In genomic region chr16:9046667-9047055, GRCh38 we compare ENCODE assay signal across 22 cellular contexts. TPM values are rescaled to one million over a fixed set of nuclear protein-coding genes. Genes with fewer than 3 reads are reported as not detected.
DNase-seq lines count a peak whose midpoint lies in the region; ATAC-seq, FAIRE-seq and TF ChIP-seq lines count a peak whose summit lies in the region.
"Had no signal": no experiment of that assay in that cellular context is flagged by ENCODE, and none has a peak within 500 bp of the region (broad histone marks: within the 10 kb centered on the region; RNA-seq: fewer than 3 reads in every experiment).

No MANE protein-coding gene starts in this region.

- no peak overlapping the region for H2AFZ ChIP-seq in GM12878 (ENCODE audit: control insufficient read depth, low read depth, low read length)
- H2AFZ ChIP-seq: GM23248 had no signal

- H3K9me3 ChIP-seq in Panc1 (ENCODE audit: control insufficient read depth, insufficient read depth, low read depth, low read length) (no peaks in the 10 kb centered on the region; the same call in 1 of the 2 replicates), GM12878 (replicated peaks; ENCODE audit: control insufficient read depth, insufficient read depth, low read length) (peaks cover 2% of the 10 kb centered on the region; the same call in 2 of the 3 replicates), thoracic aorta (no peaks in the 10 kb centered on the region)

- TF ChIP-seq EP300 in GM12878 (IDR thresholded peaks at IDR 0.05; ENCODE audit: borderline replicate concordance in 1 of 2, control insufficient read depth in 1 of 2, low read depth in 2 of 2, low read length in 2 of 2), result no peak

- no peaks in the 10 kb centered on the region for H4K20me1 ChIP-seq in GM12878 (ENCODE audit: control insufficient read depth, insufficient read depth)
- H4K20me1 ChIP-seq: BLaER1 had no signal

- H3K27me3 Mint-ChIP-seq in activated naive CD4-positive, alpha-beta T cell treated with anti-CD3 and anti-CD28 coated beads, Interleukin-2, amount 50 U/mL, for 24 hours, result no peaks in the 10 kb centered on the region
- H3K27me3 Mint-ChIP-seq in activated naive CD4-positive, alpha-beta T cell treated with anti-CD3 and anti-CD28 coated beads for 36 hours (ENCODE audit: low read depth), result no peaks in the 10 kb centered on the region
- H3K27me3 Mint-ChIP-seq in activated CD8-positive, alpha-beta T cell treated with anti-CD3 and anti-CD28 coated beads, Interleukin-2, amount 10 ng/mL, durations not matched to agents 7 days and 5 days (ENCODE audit: low read depth), result no peaks in the 10 kb centered on the region

- TF ChIP-seq CTCF in Panc1 (IDR thresholded peaks at IDR 0.05) (no peak), GM12878 (IDR thresholded peaks at IDR 0.05 in 2 of 3, conservative IDR thresholded peaks at IDR 0.05 in 1 of 3; ENCODE audit: control insufficient read depth in 2 of 3, extremely low read depth in 1 of 3, insufficient read depth in 1 of 3, low read depth in 3 of 3, low read length in 3 of 3) (no peak), thoracic aorta (IDR thresholded peaks at IDR 0.05) (no peak)

- H3K79me2 ChIP-seq in GM12878 (ENCODE audit: control insufficient read depth, insufficient read depth, low read length), result no peaks in the 10 kb centered on the region

- no peak for ATAC-seq in Panc1
- no peak for ATAC-seq in GM12878
- ATAC-seq in thoracic aorta (ENCODE audit: insufficient number of reproducible peaks, low FRiP score, low read depth), result no peak
- ATAC-seq in activated CD8-positive, alpha-beta T cell treated with anti-CD3 and anti-CD28 coated beads, Interleukin-2, amount 10 ng/mL, durations not matched to agents 7 days and 5 days, result no peak
- ATAC-seq in GM21786 (IDR thresholded peaks at IDR 0.05; ENCODE audit: unreplicated experiment), result no peak

- WGBS in GM12878 (ENCODE audit: insufficient coverage, insufficient replicate concordance, low lambda C conversion rate, missing lambda C conversion rate), result 55% methylated on average over 1 of the region's 1 CpG

- peak; percentile 78 for FAIRE-seq in GM12878 (lab: Jason Lieb, UNC)
- FAIRE-seq: G401.6, HTR-8/SVneo had no signal

- H3K27ac ChIP-seq in Panc1 (ENCODE audit: low read length), result peak overlapping the region; percentile 94
- H3K27ac ChIP-seq in GM12878 (ENCODE audit: control insufficient read depth, insufficient read depth), result no peak overlapping the region; the same call in 1 of the 2 replicates
- H3K27ac ChIP-seq in thoracic aorta, result peak overlapping the region; percentile 50 to 96
- H3K27ac ChIP-seq: BLaER1, HL-60, SJCRH30 had no signal

- DNase-seq in activated naive CD4-positive, alpha-beta T cell treated with anti-CD3 and anti-CD28 coated beads for 36 hours, result no peak
- DNase-seq in Panc1 (ENCODE audit: low read depth, low spot score), result no peak
- no peak for DNase-seq in GM12878 (ENCODE audit: low read depth, low spot score)
- no peak for DNase-seq in thoracic aorta (ENCODE audit: low spot score)
- DNase-seq in cerebellar nuclear complex (lab: John Stamatoyannopoulos, UW), result no peak
- DNase-seq in activated CD8-positive, alpha-beta T cell treated with anti-CD3 and anti-CD28 coated beads, Interleukin-2, amount 10 ng/mL, durations not matched to agents 7 days and 5 days, result no peak
- DNase-seq: DND-41, GM23248, KBM-7, NCI-H1436 treated with DMSO at 0.1 percent for 48 hours, NCI-H2029 treated with DMSO at 0.1 percent for 48 hours, NCI-H2171 treated with DMSO at 0.1 percent for 48 hours, NCI-H446 treated with DMSO at 0.1 percent for 48 hours, NCI-H748 treated with DMSO at 0.1 percent for 48 hours, OCI-M1, SJCRH30 had no signal

- peaks cover 3% of the 10 kb centered on the region for H3K36me3 Mint-ChIP-seq in activated naive CD4-positive, alpha-beta T cell treated with anti-CD3 and anti-CD28 coated beads, Interleukin-2, amount 50 U/mL, for 24 hours
- peaks cover 4% of the 10 kb centered on the region for H3K36me3 Mint-ChIP-seq in activated naive CD4-positive, alpha-beta T cell treated with anti-CD3 and anti-CD28 coated beads for 36 hours (ENCODE audit: low read depth)
- H3K36me3 Mint-ChIP-seq in activated CD8-positive, alpha-beta T cell treated with anti-CD3 and anti-CD28 coated beads, Interleukin-2, amount 10 ng/mL, durations not matched to agents 7 days and 5 days (ENCODE audit: low read depth), result no peaks in the 10 kb centered on the region

- H3K9me3 Mint-ChIP-seq in activated naive CD4-positive, alpha-beta T cell treated with anti-CD3 and anti-CD28 coated beads, Interleukin-2, amount 50 U/mL, for 24 hours, result peaks cover 13% of the 10 kb centered on the region
- H3K9me3 Mint-ChIP-seq in activated naive CD4-positive, alpha-beta T cell treated with anti-CD3 and anti-CD28 coated beads for 36 hours, result peaks cover 13% of the 10 kb centered on the region
- H3K9me3 Mint-ChIP-seq in activated CD8-positive, alpha-beta T cell treated with anti-CD3 and anti-CD28 coated beads, Interleukin-2, amount 10 ng/mL, durations not matched to agents 7 days and 5 days (ENCODE audit: insufficient read depth), result peaks cover 3% of the 10 kb centered on the region

- H3K4me3 Mint-ChIP-seq in activated naive CD4-positive, alpha-beta T cell treated with anti-CD3 and anti-CD28 coated beads, Interleukin-2, amount 50 U/mL, for 24 hours, result no peak overlapping the region
- no peak overlapping the region for H3K4me3 Mint-ChIP-seq in activated naive CD4-positive, alpha-beta T cell treated with anti-CD3 and anti-CD28 coated beads for 36 hours
- no peak overlapping the region for H3K4me3 Mint-ChIP-seq in activated CD8-positive, alpha-beta T cell treated with anti-CD3 and anti-CD28 coated beads, Interleukin-2, amount 10 ng/mL, durations not matched to agents 7 days and 5 days

- no peak overlapping the region for H3K9ac ChIP-seq in GM12878 (ENCODE audit: control insufficient read depth, insufficient read depth, low read length)
- H3K9ac ChIP-seq: BLaER1 had no signal

- H3K4me2 ChIP-seq in GM12878 (ENCODE audit: control insufficient read depth, insufficient read depth), result peak overlapping the region; percentile 19; the same call in 1 of the 2 replicates

- CTCF ChIA-PET in activated naive CD4-positive, alpha-beta T cell treated with anti-CD3 and anti-CD28 coated beads for 36 hours (lab: Charles Lee), result interaction anchor here (0.6 to 1.8 kb wide), 3 partner anchors 13 to 46 kb away, joined by 3 to 16 read pairs (median 5); no protein-coding TSS in a partner anchor
- CTCF ChIA-PET in Panc1 (lab: Charles Lee) (interaction anchor here (2.0 kb wide), 1 partner anchor 38 kb away, joined by 10 read pairs; no protein-coding TSS in a partner anchor), GM12878 (lab: Yijun Ruan, JAX) (interaction anchor here (0.7 to 2.0 kb wide), 5 partner anchors 13 to 111 kb away, joined by 3 to 8 read pairs (median 4); no protein-coding TSS in a partner anchor)
- CTCF ChIA-PET in activated CD8-positive, alpha-beta T cell treated with anti-CD3 and anti-CD28 coated beads, Interleukin-2, amount 10 ng/mL, durations not matched to agents 7 days and 5 days (lab: Charles Lee), result interaction anchor here (2.1 kb wide), 1 partner anchor 38 kb away, joined by 6 read pairs; no protein-coding TSS in a partner anchor

- peak overlapping the region; percentile 88 for H3K27ac Mint-ChIP-seq in activated naive CD4-positive, alpha-beta T cell treated with anti-CD3 and anti-CD28 coated beads, Interleukin-2, amount 50 U/mL, for 24 hours
- no peak overlapping the region for H3K27ac Mint-ChIP-seq in activated naive CD4-positive, alpha-beta T cell treated with anti-CD3 and anti-CD28 coated beads for 36 hours
- H3K27ac Mint-ChIP-seq in activated CD8-positive, alpha-beta T cell treated with anti-CD3 and anti-CD28 coated beads, Interleukin-2, amount 10 ng/mL, durations not matched to agents 7 days and 5 days, result no peak overlapping the region

- H3K27me3 ChIP-seq in Panc1 (ENCODE audit: control insufficient read depth, insufficient read depth, low read length), result no peaks in the 10 kb centered on the region
- H3K27me3 ChIP-seq in GM12878 (replicated peaks in 1 of 2; ENCODE audit: control insufficient read depth in 2 of 2, insufficient read depth in 2 of 2, low read length in 1 of 2), result no peaks in the 10 kb centered on the region
- no peaks in the 10 kb centered on the region for H3K27me3 ChIP-seq in thoracic aorta (replicated peaks; ENCODE audit: insufficient read depth)
- H3K27me3 ChIP-seq: BLaER1, SJCRH30 had no signal

- POLR2A ChIA-PET in Panc1 (lab: Charles Lee) (interaction anchor here (0.6 kb wide), 1 partner anchor 1212 kb away, joined by 4 read pairs; no protein-coding TSS in a partner anchor), GM12878 (lab: Charles Lee) (interaction anchor here (1.4 kb wide), 1 partner anchor 46 kb away, joined by 5 read pairs; no protein-coding TSS in a partner anchor)
- POLR2A ChIA-PET in activated CD8-positive, alpha-beta T cell treated with anti-CD3 and anti-CD28 coated beads, Interleukin-2, amount 10 ng/mL, durations not matched to agents 7 days and 5 days (lab: Charles Lee), result no interaction called here

- TF ChIP-seq POLR2A in GM12878 (IDR thresholded peaks at IDR 0.05; ENCODE audit: low read depth, low read length), result no peak

- in situ Hi-C loops in Panc1 (cut with HindIII; ENCODE audit: low pct_unique_long_range_greater_than_20kb, low sequenced_read_pairs) (no loop called here), GM12878 (cut with MboI) (no loop called here)

- H3K36me3 ChIP-seq in Panc1 (ENCODE audit: control insufficient read depth, insufficient read depth, low read length) (no peaks in the 10 kb centered on the region), GM12878 (ENCODE audit: control insufficient read depth in 2 of 2, insufficient read depth in 2 of 2, low read length in 1 of 2) (no peaks in the 10 kb centered on the region), thoracic aorta (no peaks in the 10 kb centered on the region)
- H3K36me3 ChIP-seq: BLaER1, SJCRH30 had no signal

- H3K4me1 ChIP-seq in Panc1 (ENCODE audit: control insufficient read depth, insufficient read depth, low read length), result peaks cover 28% of the 10 kb centered on the region
- H3K4me1 ChIP-seq in GM12878 (ENCODE audit: control insufficient read depth, insufficient read depth, low read length), result peaks cover 23% of the 10 kb centered on the region
- peaks cover 10 to 22% of the 10 kb centered on the region in 2 donors for H3K4me1 ChIP-seq in thoracic aorta (ENCODE audit: control insufficient read depth in 1 of 2, low read depth in 2 of 2)

- H3K4me3 ChIP-seq in Panc1 (ENCODE audit: low read depth in 2 of 2, low read length in 2 of 2) (no peak overlapping the region), GM12878 (no peak overlapping the region), thoracic aorta (no peak overlapping the region)
- H3K4me3 ChIP-seq: BLaER1, GM23248, SJCRH30 had no signal

- no peak for TF ChIP-seq RAD21 in GM12878 (IDR thresholded peaks at IDR 0.05; ENCODE audit: insufficient read depth, low read depth, low read length)

- BruUV-seq in Panc1 (replicated peaks; lab: Mats Ljungman, UMichigan) (no TSS peak), GM12878 (replicated peaks; lab: Mats Ljungman, UMichigan) (no TSS peak)

- RAD21 ChIA-PET in GM12878 (lab: Charles Lee; ENCODE audit: unreplicated experiment), result interaction anchor here (1.3 to 2.2 kb wide), 3 partner anchors 10 to 45 kb away, joined by 4 to 10 read pairs (median 5); partner anchors contain the start of gene HAPSTR1

- SMC1A ChIA-PET in GM12878 (lab: Charles Lee; ENCODE audit: uncharacterized antibody, unreplicated experiment), result interaction anchor here (0.7 to 2.9 kb wide), 12 partner anchors 22 to 146 kb away, joined by 3 to 10 read pairs (median 4); no protein-coding TSS in a partner anchor

- intact Hi-C loops in activated naive CD4-positive, alpha-beta T cell treated with anti-CD3 and anti-CD28 coated beads for 36 hours (cut with micrococcal nuclease), result loop anchor here (5.0 kb wide), 2 partner anchors 46 to 84 kb away; partner anchors contain the start of genes HAPSTR1 and USP7
- intact Hi-C loops in Panc1 (cut with micrococcal nuclease; ENCODE audit: unreplicated experiment) (no loop called here), GM12878 (cut with micrococcal nuclease; ENCODE audit: unreplicated experiment) (no loop called here)

- H3K4me1 Mint-ChIP-seq in activated naive CD4-positive, alpha-beta T cell treated with anti-CD3 and anti-CD28 coated beads, Interleukin-2, amount 50 U/mL, for 24 hours, result peaks cover 31% of the 10 kb centered on the region
- H3K4me1 Mint-ChIP-seq in activated naive CD4-positive, alpha-beta T cell treated with anti-CD3 and anti-CD28 coated beads for 36 hours (ENCODE audit: low read depth), result peaks cover 32% of the 10 kb centered on the region
- peaks cover 20% of the 10 kb centered on the region for H3K4me1 Mint-ChIP-seq in activated CD8-positive, alpha-beta T cell treated with anti-CD3 and anti-CD28 coated beads, Interleukin-2, amount 10 ng/mL, durations not matched to agents 7 days and 5 days (ENCODE audit: low read depth)

RNA-seq across cellular contexts. Expression of gene HAPSTR1, which starts 44.8 kb away (rescaled TPM):
- 10 to 100 TPM; 41.2 to 42.6 TPM for total RNA-seq in activated naive CD4-positive, alpha-beta T cell treated with anti-CD3 and anti-CD28 coated beads for 36 hours
- total RNA-seq in Panc1 (2021; ENCODE audit: unreplicated experiment), result 49.9 TPM
- polyA plus RNA-seq in Panc1 (2012; ENCODE audit: insufficient read length), result 15.7 TPM
- total RNA-seq in GM12878 (2013; cell fraction: nucleolus; rRNA removed), result 114 and 120 TPM in 2 replicates
- 37.5 and 43.6 TPM in 2 replicates for total RNA-seq in GM12878 (2014; rRNA removed)
- total RNA-seq in GM12878 (2014; rRNA removed; fragmentation: Illumina TruSeq; extraction: Trizol), result 36.4 and 37.2 TPM in 2 replicates
- total RNA-seq in GM12878 (2021), result 50.3 and 52.5 TPM in 2 replicates
- 15.6 TPM for polyA plus RNA-seq in GM12878 (2011; ENCODE audit: low read depth)
- 32.5 and 43.1 TPM in 2 replicates for polyA plus RNA-seq in GM12878 (2011; rRNA removed)
- 13.9 and 20.3 TPM in 2 replicates for polyA plus RNA-seq in GM12878 (2011; cell fraction: cytosol; rRNA removed)
- 15.3 and 17.4 TPM in 2 replicates for polyA plus RNA-seq in GM12878 (2011; cell fraction: nucleus; rRNA removed)
- 19.7 TPM in 2 replicates for polyA plus RNA-seq in GM12878 (2012)
- 22.7 and 25.4 TPM in 2 replicates for polyA plus RNA-seq in GM12878 (2014; fragmentation: Illumina TruSeq; extraction: Trizol)
- 10 to 100 TPM in 1 of 2 experiments, 1 to 10 TPM in 1; 8.7 to 12.5 TPM for polyA plus RNA-seq in GM12878 (2014; fragmentation: Nextera tagmentation; extraction: Ambion mirVana)
- polyA plus RNA-seq in GM12878 (2014; rRNA removed), result 21.7 and 23.5 TPM in 2 replicates
- polyA plus RNA-seq in GM12878 (2016; fragmentation: Nextera tagmentation; extraction: Ambion mirVana), result 10 to 100 TPM; 10.3 to 11.7 TPM
- polyA minus RNA-seq in GM12878 (2011; rRNA and poly(A)+ RNA removed), result 43.4 and 59.5 TPM in 2 replicates
- 19.5 and 23.3 TPM in 2 replicates for polyA minus RNA-seq in GM12878 (2011; cell fraction: cytosol; rRNA and poly(A)+ RNA removed)
- polyA minus RNA-seq in GM12878 (2011; cell fraction: nucleus; rRNA and poly(A)+ RNA removed), result 13.7 and 22.6 TPM in 2 replicates
- total RNA-seq in thoracic aorta, result 10 to 100 TPM; 60.4 to 90.8 TPM
- total RNA-seq in activated CD8-positive, alpha-beta T cell treated with anti-CD3 and anti-CD28 coated beads, Interleukin-2, amount 10 ng/mL, durations not matched to agents 7 days and 5 days, result 10 to 100 TPM; 55.8 to 60.4 TPM
